8 cellular contexts compared by ENCODE assay signal in genomic region chr3:101725890-101726275, GRCh38. TPM values are rescaled to one million over a fixed set of nuclear protein-coding genes. Genes with fewer than 3 reads are reported as not detected.
DNase-seq lines count a peak whose midpoint lies in the region; ATAC-seq and TF ChIP-seq lines count a peak whose summit lies in the region.

No MANE protein-coding gene starts in this region.

- peak overlapping the region; percentile 31 for H3K27ac ChIP-seq in A673 (ENCODE audit: low read depth, low read length, poor library complexity, severe bottlenecking)
- H3K27ac ChIP-seq in HL-60 (replicated peaks) = peak overlapping the region; percentile 82
- H3K27ac ChIP-seq in mucosa of rectum (ENCODE audit: low read depth in 2 of 2, low read length in 2 of 2) = no peak overlapping the region

- no peaks in the 10 kb centered on the region for H3K9me3 Mint-ChIP-seq in MCF 10A (ENCODE audit: unreplicated experiment)

- DNase-seq in A673 (ENCODE audit: low spot score) = no peak
- DNase-seq in HL-60 (ENCODE audit: low read depth in 1 of 2, low spot score in 1 of 2) = no peak
- no peak for DNase-seq in MCF 10A (ENCODE audit: unreplicated experiment)
- DNase-seq in NCI-H1105 (lab: John Stamatoyannopoulos, UW) = no peak
- no peak for DNase-seq in G401 (ENCODE audit: low spot score)

- intact Hi-C loops in A673 (cut with micrococcal nuclease; ENCODE audit: unreplicated experiment) = no loop called here
- intact Hi-C loops in MCF 10A (cut with micrococcal nuclease) = loop anchor here (2.0 kb wide), 1 partner anchor 31 kb away; no protein-coding TSS in a partner anchor

- H3K9me3 ChIP-seq in A673 (ENCODE audit: low read depth, low read length, poor library complexity, severe bottlenecking) = no peaks in the 10 kb centered on the region
- no peaks in the 10 kb centered on the region for H3K9me3 ChIP-seq in mucosa of rectum (ENCODE audit: control insufficient read depth in 2 of 2, low read length in 2 of 2)

- H3K36me3 Mint-ChIP-seq in MCF 10A (ENCODE audit: insufficient read depth, unreplicated experiment) = peaks cover 40% of the 10 kb centered on the region

- H3K4me1 Mint-ChIP-seq in MCF 10A (ENCODE audit: insufficient read depth, unreplicated experiment) = peaks cover 23% of the 10 kb centered on the region

- H3K36me3 ChIP-seq in A673 (ENCODE audit: insufficient read depth, low read length, poor library complexity, severe bottlenecking) (peaks cover 42% of the 10 kb centered on the region), mucosa of rectum (ENCODE audit: control insufficient read depth in 2 of 2, insufficient read depth in 2 of 2, low read length in 2 of 2) (peaks cover 0 to 7% of the 10 kb centered on the region in 2 donors)

- no peak for TF ChIP-seq CTCF in A673 (conservative IDR thresholded peaks at IDR 0.05; ENCODE audit: low read depth, low read length)
- no peak for TF ChIP-seq CTCF in HL-60 (IDR thresholded peaks at IDR 0.05; ENCODE audit: insufficient read depth, low read length)
- no peak for TF ChIP-seq CTCF in MCF 10A (IDR thresholded peaks at IDR 0.05; ENCODE audit: unreplicated experiment)

- TSS peak; percentile 35 for BruUV-seq in A673 (replicated peaks; lab: Mats Ljungman, UMichigan)
- TSS peak; percentile 30 for BruUV-seq in MCF 10A (replicated peaks; lab: Mats Ljungman, UMichigan)

- CTCF ChIA-PET in A673 (lab: Charles Lee) (no interaction called here), MCF 10A (lab: Yijun Ruan, JAX) (interaction anchor here (0.6 to 1.5 kb wide), 4 partner anchors 18 to 503 kb away, joined by 3 read pairs; no protein-coding TSS in a partner anchor)

- peak overlapping the region; percentile 95 for H3K4me3 ChIP-seq in A673 (ENCODE audit: low read depth, low read length, poor library complexity, severe bottlenecking)
- peak overlapping the region; percentile 74 for H3K4me3 ChIP-seq in HL-60 (replicated peaks; ENCODE audit: insufficient read depth, low read length)
- H3K4me3 ChIP-seq in mucosa of rectum (ENCODE audit: low read length in 2 of 2) = peak overlapping the region; percentile 81 to 99

- H3K27ac Mint-ChIP-seq in MCF 10A (ENCODE audit: low read depth, unreplicated experiment) = peak overlapping the region; percentile 84

- H3K9ac ChIP-seq in mucosa of rectum (ENCODE audit: low read depth in 1 of 2, low read length in 2 of 2) = peak overlapping the region in 1 of 2 donors; percentile 73

- H3K4me1 ChIP-seq in A673 (ENCODE audit: insufficient read depth, low read length, poor library complexity, severe bottlenecking) (peaks cover 19% of the 10 kb centered on the region), mucosa of rectum (ENCODE audit: control insufficient read depth in 2 of 2, insufficient read depth in 2 of 2, low read length in 2 of 2) (peaks cover 0 to 6% of the 10 kb centered on the region in 2 donors)

- in situ Hi-C loops in G401 (cut with HindIII; ENCODE audit: low sequenced_read_pairs) = no loop called here

- ATAC-seq in GM19467 (IDR thresholded peaks at IDR 0.05; ENCODE audit: unreplicated experiment) = no peak
- no peak for ATAC-seq in GM19397 (IDR thresholded peaks at IDR 0.05; ENCODE audit: unreplicated experiment)

- H3K27me3 Mint-ChIP-seq in MCF 10A (ENCODE audit: insufficient read depth, unreplicated experiment) = no peaks in the 10 kb centered on the region

- no peaks in the 10 kb centered on the region for H3K27me3 ChIP-seq in A673 (replicated peaks; ENCODE audit: insufficient read depth, low read depth, low read length, poor library complexity)
- no peaks in the 10 kb centered on the region for H3K27me3 ChIP-seq in HL-60 (ENCODE audit: insufficient read depth, poor library complexity, severe bottlenecking)
- H3K27me3 ChIP-seq in mucosa of rectum (ENCODE audit: control insufficient read depth in 2 of 2, insufficient read depth in 2 of 2, low read length in 2 of 2) = no peaks in the 10 kb centered on the region

- POLR2A ChIA-PET in A673 (lab: Charles Lee; ENCODE audit: low non-redundant PET) = no interaction called here
- POLR2A ChIA-PET in MCF 10A (lab: Yijun Ruan, JAX) = interaction anchor here (0.6 to 3.4 kb wide), 10 partner anchors 8 to 153 kb away, joined by 3 to 50 read pairs (median 3); partner anchors contain the start of genes RPL24 and ZBTB11

- peak overlapping the region; percentile 97 for H3K4me3 Mint-ChIP-seq in MCF 10A (ENCODE audit: unreplicated experiment)

RNA-seq across cellular contexts. Expression of gene CEP97, which starts 1.5 kb away (rescaled TPM):
- total RNA-seq in A673 (2021) = 19.7 and 23.8 TPM in 2 replicates
- 11.5 and 14.2 TPM in 2 replicates for total RNA-seq in MCF 10A (2022)
- 9.9 and 11.0 TPM in 2 replicates for total RNA-seq in G401 (2014; rRNA removed; shearing (Covaris generic))

RNA-seq across cellular contexts. Expression of gene RPL24, which starts 39.4 kb away (rescaled TPM):
- total RNA-seq in A673 (2021) (1,099 and 1,147 TPM in 2 replicates), MCF 10A (2022) (1,386 and 1,793 TPM in 2 replicates)
- total RNA-seq in G401 (2014; rRNA removed; shearing (Covaris generic)) = 1,940 and 2,373 TPM in 2 replicates

RNA-seq across cellular contexts. Expression of gene ZBTB11, which starts 49.0 kb away (rescaled TPM):
- 21.7 and 22.4 TPM in 2 replicates for total RNA-seq in A673 (2021)
- total RNA-seq in MCF 10A (2022) = 28.9 and 30.0 TPM in 2 replicates
- 16.9 and 20.0 TPM in 2 replicates for total RNA-seq in G401 (2014; rRNA removed; shearing (Covaris generic))

RNA-seq across cellular contexts. Expression of gene NXPE3, which starts 53.1 kb away (rescaled TPM):
- 36.4 and 37.6 TPM in 2 replicates for total RNA-seq in A673 (2021)
- 3.9 and 7.2 TPM in 2 replicates for total RNA-seq in MCF 10A (2022)
- total RNA-seq in G401 (2014; rRNA removed; shearing (Covaris generic)) = 12.3 and 13.9 TPM in 2 replicates

Comparison
In these comparisons a context has a peak if more than half of its experiments do, and no peak if none do; other contexts are left out.
1. H3K27ac ChIP-seq: peak in A673 (single experiment) and HL-60 (single experiment); none in mucosa of rectum (0 of 2).
2. Peak in every context shown above with its lines, with median percentiles within 50 percentile points of each other: H3K4me3 ChIP-seq.